In genomic region chr6:94323853-94324252, GRCh38 we compare ENCODE assay signal across 15 cellular contexts.
A peak's percentile ranks its signal among the peaks of the same experiment; 100 is the strongest.
DNase-seq lines count a peak whose midpoint lies in the region; ATAC-seq and TF ChIP-seq lines count a peak whose summit lies in the region.
"Had no signal": no experiment of that assay in that cellular context is flagged by ENCODE, and none has a peak within 500 bp of the region (broad histone marks: within the 10 kb centered on the region; RNA-seq: fewer than 3 reads in every experiment).

No MANE protein-coding gene starts in this region.

- BruUV-seq in PC-3 (replicated peaks; lab: Mats Ljungman, UMichigan) = no TSS peak

- H3K4me3 ChIP-seq in BE2C (ENCODE audit: low read depth, low read length) (no peak overlapping the region), PC-3 (ENCODE audit: low read length) (no peak overlapping the region)
- H3K4me3 ChIP-seq: breast epithelium, esophagus squamous epithelium, pancreas had no signal

- intact Hi-C loops in PC-3 (cut with micrococcal nuclease) = loop anchor here (10.0 kb wide), 1 partner anchor 311 kb away; no protein-coding TSS in a partner anchor

- peak; percentile 8 for DNase-seq in BE2C
- peak; percentile 17 for DNase-seq in PC-3
- peak; percentile 8 for DNase-seq in glomerular visceral epithelial cell (ENCODE audit: extremely low spot score)
- no peak for DNase-seq in AG20443 (ENCODE audit: low spot score)
- no peak for DNase-seq in naive thymus-derived CD8-positive, alpha-beta T cell
- no peak for DNase-seq in stimulated activated CD4-positive, alpha-beta T cell treated with anti-CD3 and anti-CD28 coated beads, Interleukin-15, amount 100 ng/mL, for 24 hours
- DNase-seq in amniotic stem cell (lab: John Stamatoyannopoulos, UW) = no peak
- DNase-seq: activated T-cell treated with anti-CD3 and anti-CD28 coated beads, Interleukin-2, amount 50 U/mL, for 1 hour; COR-L47; esophagus squamous epithelium; left colon; pancreas; stimulated activated CD4-positive, alpha-beta T cell treated with anti-CD3 and anti-CD28 coated beads, Interleukin-2, amount 100 ng/mL, for 48 hours had no signal

- no peaks in the 10 kb centered on the region for H3K4me1 Mint-ChIP-seq in naive thymus-derived CD8-positive, alpha-beta T cell

- CTCF ChIA-PET in PC-3 (lab: Charles Lee) = no interaction called here

- ATAC-seq in PC-3 = peak; percentile 74
- no peak for ATAC-seq in naive thymus-derived CD8-positive, alpha-beta T cell
- ATAC-seq: left colon, pancreas had no signal

- H3K4me3 Mint-ChIP-seq in naive thymus-derived CD8-positive, alpha-beta T cell = no peak overlapping the region

- H3K36me3 ChIP-seq in BE2C (no peaks in the 10 kb centered on the region), PC-3 (ENCODE audit: low read depth, low read length) (no peaks in the 10 kb centered on the region)
- H3K36me3 ChIP-seq: breast epithelium, esophagus squamous epithelium, pancreas had no signal

- no peaks in the 10 kb centered on the region for H3K27me3 Mint-ChIP-seq in naive thymus-derived CD8-positive, alpha-beta T cell

- H3K9me3 ChIP-seq in BE2C (no peaks in the 10 kb centered on the region), PC-3 (ENCODE audit: low read length) (no peaks in the 10 kb centered on the region)
- H3K9me3 ChIP-seq: breast epithelium, esophagus squamous epithelium, pancreas had no signal

- POLR2A ChIA-PET in PC-3 (lab: Charles Lee; ENCODE audit: unreplicated experiment) = interaction anchor here (0.7 kb wide), 1 partner anchor 37 kb away, joined by 3 read pairs; no protein-coding TSS in a partner anchor
- POLR2A ChIA-PET in naive thymus-derived CD8-positive, alpha-beta T cell (lab: Charles Lee) = no interaction called here

- no peak overlapping the region for H3K9ac ChIP-seq in PC-3 (ENCODE audit: low read length)

- H3K4me2 ChIP-seq in PC-3 (ENCODE audit: low read length) = no peak overlapping the region

- no peaks in the 10 kb centered on the region for H3K36me3 Mint-ChIP-seq in naive thymus-derived CD8-positive, alpha-beta T cell

- TF ChIP-seq CTCF in BE2C (IDR thresholded peaks at IDR 0.05; ENCODE audit: low read depth, low read length) (peak; percentile 30; the same call in 1 of the 2 replicates), GM12874 (IDR thresholded peaks at IDR 0.05; ENCODE audit: insufficient read depth, low read depth, low read length) (peak; percentile 10; the same call in 1 of the 2 replicates), PC-3 (conservative IDR thresholded peaks at IDR 0.05; ENCODE audit: low read depth, low read length) (peak; percentile 35)

- H3K27ac Mint-ChIP-seq in naive thymus-derived CD8-positive, alpha-beta T cell = no peak overlapping the region

- H3K9me2 ChIP-seq in PC-3 (replicated peaks; ENCODE audit: low read length) = no peaks in the 10 kb centered on the region

- H3K4me1 ChIP-seq in BE2C (no peaks in the 10 kb centered on the region), PC-3 (ENCODE audit: insufficient read depth, low read length) (no peaks in the 10 kb centered on the region)
- H3K4me1 ChIP-seq: breast epithelium, esophagus squamous epithelium, pancreas had no signal

- H3K27ac ChIP-seq in PC-3 (ENCODE audit: low read length) = no peak overlapping the region
- H3K27ac ChIP-seq: breast epithelium, esophagus squamous epithelium, pancreas had no signal

- H4K20me1 ChIP-seq in PC-3 (ENCODE audit: low read length) = no peaks in the 10 kb centered on the region

- H3K27me3 ChIP-seq in BE2C (no peaks in the 10 kb centered on the region), PC-3 (ENCODE audit: low read length) (no peaks in the 10 kb centered on the region)
- H3K27me3 ChIP-seq: breast epithelium, esophagus squamous epithelium, pancreas had no signal

- H3F3A ChIP-seq in PC-3 (ENCODE audit: low read length, unreplicated experiment) = no peaks in the 10 kb centered on the region

- no peaks in the 10 kb centered on the region for H3K79me2 ChIP-seq in PC-3 (ENCODE audit: low read length)

- H3K9me3 Mint-ChIP-seq in naive thymus-derived CD8-positive, alpha-beta T cell = peaks cover 0 to 8% (median 1%) of the 10 kb centered on the region in 9 donors

- H2AFZ ChIP-seq in PC-3 (ENCODE audit: low read length) = no peak overlapping the region

Comparison
In these comparisons a context has a peak if more than half of its experiments do, and no peak if none do; other contexts are left out.
1. DNase-seq: peak in BE2C (single experiment), PC-3 (single experiment) and glomerular visceral epithelial cell (single experiment); none in AG20443 (single experiment), naive thymus-derived CD8-positive, alpha-beta T cell (0 of 10), stimulated activated CD4-positive, alpha-beta T cell treated with anti-CD3 and anti-CD28 coated beads, Interleukin-15, amount 100 ng/mL, for 24 hours (single experiment) and amniotic stem cell (single experiment).
2. Peak in every context shown above with its lines, with median percentiles within 50 percentile points of each other: CTCF ChIP-seq.